In genomic region chr22:27866136-27867091, GRCh38 we compare ENCODE assay signal across 1 cellular context.
TF ChIP-seq lines count a peak whose summit lies in the region.

No MANE protein-coding gene starts in this region.

TF ChIP-seq in HEK293, 187 proteins besides CTCF, POLR2A, EP300 and RAD21 (continued from another document):
- TF ChIP-seq PRDM6 (tag by site-specific recombination; IDR thresholded peaks at IDR 0.05) (peak; percentile 94), ZNF140 (tag by site-specific recombination; IDR thresholded peaks at IDR 0.05) (no peak), PRDM1 (tag by site-specific recombination; IDR thresholded peaks at IDR 0.05) (peak; percentile 32; the same call in 1 of the 2 replicates), ZNF335 (tag by site-specific recombination; conservative IDR thresholded peaks at IDR 0.05) (no peak), SP3 (tag by site-specific recombination; IDR thresholded peaks at IDR 0.05) (no peak), FEZF1 (tag by site-specific recombination; IDR thresholded peaks at IDR 0.05) (peak; percentile 37)
TF ChIP-seq in HEK293: peak in this region for 17.
